In genomic region chr17:67245073-67245693, GRCh38 we compare ENCODE assay signal across 8 cellular contexts. TPM values are rescaled to one million over a fixed set of nuclear protein-coding genes. Genes with fewer than 3 reads are reported as not detected.
A peak's percentile ranks its signal among the peaks of the same experiment; 100 is the strongest.
DNase-seq lines count a peak whose midpoint lies in the region; ATAC-seq and TF ChIP-seq lines count a peak whose summit lies in the region.

Gene HELZ, minus strand, starts transcription at chr17:67245196. Its CDS starts 26,392 bp downstream, at chr17:67218804.

- H3K4me1 ChIP-seq in OCI-LY1 (ENCODE audit: insufficient read depth, low read length, severe bottlenecking) = peaks cover 43% of the 10 kb centered on the region

- POLR2A ChIA-PET in BJ (lab: Charles Lee) = interaction anchor here (0.7 kb wide), 1 partner anchor 472 kb away, joined by 5 read pairs; no protein-coding TSS in a partner anchor

- no peaks in the 10 kb centered on the region for H3K9me2 ChIP-seq in OCI-LY1 (ENCODE audit: low read depth, low read length)

- H2AFZ ChIP-seq in OCI-LY1 (ENCODE audit: low read length) = peak within 1 kb of the TSS; percentile 67; the same call in 1 of the 2 replicates

- CTCF ChIA-PET in BJ (lab: Yijun Ruan, JAX) = interaction anchor here (1.1 kb wide), 1 partner anchor 25 kb away, joined by 5 read pairs; no protein-coding TSS in a partner anchor

- TF ChIP-seq CTCF in BJ (IDR thresholded peaks at IDR 0.05; ENCODE audit: insufficient read depth, low read depth, low read length) = no peak
- no peak for TF ChIP-seq CTCF in OCI-LY1 (IDR thresholded peaks at IDR 0.05; ENCODE audit: low read length)
- no peak for TF ChIP-seq CTCF in endothelial cell (IDR thresholded peaks at IDR 0.05; ENCODE audit: unreplicated experiment)
- TF ChIP-seq CTCF in mesothelial cell of epicardium (IDR thresholded peaks at IDR 0.05; ENCODE audit: unreplicated experiment) = no peak

- peak; percentile 61 for ATAC-seq in GM19455 (IDR thresholded peaks at IDR 0.05; ENCODE audit: unreplicated experiment)

- H3K36me3 ChIP-seq in BJ (ENCODE audit: control insufficient read depth, insufficient read depth, low read length) = no peaks in the 10 kb centered on the region
- peaks cover 17% of the 10 kb centered on the region; the same call in 1 of the 2 replicates for H3K36me3 ChIP-seq in OCI-LY1 (ENCODE audit: insufficient read depth, low read length)

- H3K27ac ChIP-seq in OCI-LY1 (ENCODE audit: low read depth, low read length, poor library complexity, severe bottlenecking) = peak within 1 kb of the TSS; percentile 59

- no peaks in the 10 kb centered on the region for H3F3A ChIP-seq in OCI-LY1 (ENCODE audit: insufficient read depth, low read length)

- H3K4me3 Mint-ChIP-seq in endothelial cell (ENCODE audit: unreplicated experiment) (peak within 1 kb of the TSS; percentile 98), mesothelial cell of epicardium (peak within 1 kb of the TSS; percentile 91)

- H3K4me1 Mint-ChIP-seq in endothelial cell (ENCODE audit: unreplicated experiment) (peaks cover 17% of the 10 kb centered on the region), mesothelial cell of epicardium (peaks cover 50% of the 10 kb centered on the region)

- H3K4me2 ChIP-seq in OCI-LY1 (ENCODE audit: low read length) = peak within 1 kb of the TSS; percentile 79

- DNase-seq in BJ (ENCODE audit: low read depth) (no peak), HuH-7 (ENCODE audit: low spot score) (peak; percentile 89), endothelial cell (ENCODE audit: low spot score) (peak; percentile 75), mesothelial cell of epicardium (ENCODE audit: low spot score in 2 of 2, unreplicated experiment in 2 of 2) (peak; percentile 48 to 71)
- peak; percentile 39 for DNase-seq in activated CD8-positive, alpha-beta memory T cell treated with anti-CD3 and anti-CD28 coated beads, Interleukin-2, amount 50 U/mL, for 24 hours (ENCODE audit: extremely low read depth)
- peak; percentile 52 for DNase-seq in stimulated activated CD8-positive, alpha-beta memory T cell treated with anti-CD3 and anti-CD28 coated beads, Interleukin-15, amount 100 ng/mL, for 24 hours (ENCODE audit: low read depth)

- H3K27me3 Mint-ChIP-seq in endothelial cell (ENCODE audit: unreplicated experiment) (peaks cover 13% of the 10 kb centered on the region), mesothelial cell of epicardium (ENCODE audit: low read depth) (no peaks in the 10 kb centered on the region)

- no peaks in the 10 kb centered on the region for H3K9me3 Mint-ChIP-seq in endothelial cell (ENCODE audit: unreplicated experiment)
- no peaks in the 10 kb centered on the region for H3K9me3 Mint-ChIP-seq in mesothelial cell of epicardium

- peaks cover 44% of the 10 kb centered on the region for H3K79me2 ChIP-seq in OCI-LY1 (ENCODE audit: insufficient read depth, low read length)

- H3K27ac Mint-ChIP-seq in endothelial cell (ENCODE audit: unreplicated experiment) (peak within 1 kb of the TSS; percentile 90), mesothelial cell of epicardium (peak within 1 kb of the TSS; percentile 97)

- H3K4me3 ChIP-seq in BJ (ENCODE audit: low read depth, low read length) = peak within 1 kb of the TSS; percentile 91
- peak within 1 kb of the TSS; percentile 99 for H3K4me3 ChIP-seq in OCI-LY1 (ENCODE audit: low read depth, low read length, poor library complexity, severe bottlenecking)

- H3K27me3 ChIP-seq in BJ (ENCODE audit: control insufficient read depth, insufficient read depth, low read length) (no peaks in the 10 kb centered on the region), OCI-LY1 (ENCODE audit: insufficient read depth, low read length) (0 out of 2 replicates have a peak, but pooled peaks cover 3% of the 10 kb centered on the region)

- peaks cover 14% of the 10 kb centered on the region for H3K36me3 Mint-ChIP-seq in endothelial cell (ENCODE audit: low read depth, unreplicated experiment)
- H3K36me3 Mint-ChIP-seq in mesothelial cell of epicardium = no peaks in the 10 kb centered on the region

- no peaks in the 10 kb centered on the region for H4K20me1 ChIP-seq in OCI-LY1 (ENCODE audit: insufficient read depth, low read length)

- H3K9me3 ChIP-seq in OCI-LY1 (ENCODE audit: low read length) = no peaks in the 10 kb centered on the region

- peak within 1 kb of the TSS; percentile 99 for H3K9ac ChIP-seq in OCI-LY1 (ENCODE audit: low read length)

RNA-seq across cellular contexts. Expression of gene HELZ, which starts in this region (rescaled TPM):
- polyA plus RNA-seq in BJ (2011; rRNA removed) = 8.4 and 15.1 TPM in 2 replicates
- polyA minus RNA-seq in BJ (2011; rRNA and poly(A)+ RNA removed) = 28.0 and 28.8 TPM in 2 replicates
- 57.0 TPM for total RNA-seq in endothelial cell (ENCODE audit: unreplicated experiment)
- 84.1 to 86.6 TPM (median 85.6 TPM) in 3 replicates for total RNA-seq in mesothelial cell of epicardium
